In genomic region chr15:65385868-65386253, GRCh38 we compare ENCODE assay signal across 9 cellular contexts. TPM values are rescaled to one million over a fixed set of nuclear protein-coding genes. Genes with fewer than 3 reads are reported as not detected.
A peak's percentile ranks its signal among the peaks of the same experiment; 100 is the strongest.
DNase-seq lines count a peak whose midpoint lies in the region; ATAC-seq and TF ChIP-seq lines count a peak whose summit lies in the region.
"Had no signal": no experiment of that assay in that cellular context is flagged by ENCODE, and none has a peak within 500 bp of the region (broad histone marks: within the 10 kb centered on the region; RNA-seq: fewer than 3 reads in every experiment).

No MANE protein-coding gene starts in this region.

- peaks cover 13% of the 10 kb centered on the region for H3K4me1 Mint-ChIP-seq in activated CD4-positive, alpha-beta T cell treated with anti-CD3 and anti-CD28 coated beads, Interleukin-2, amount 10 ng/mL, durations not matched to agents 24 days and 14 days
- H3K4me1 Mint-ChIP-seq in chondrocyte (ENCODE audit: low read depth) (peaks cover 9% of the 10 kb centered on the region), memory B cell (peaks cover 9% of the 10 kb centered on the region)

- H3K4me3 ChIP-seq in vagina (peak overlapping the region; percentile 30 to 31), Karpas-422 (ENCODE audit: low read length) (no peak overlapping the region)

- no peak overlapping the region for H3K27ac Mint-ChIP-seq in activated CD4-positive, alpha-beta T cell treated with anti-CD3 and anti-CD28 coated beads, Interleukin-2, amount 10 ng/mL, durations not matched to agents 24 days and 14 days
- peak overlapping the region; percentile 49 for H3K27ac Mint-ChIP-seq in chondrocyte (ENCODE audit: unreplicated experiment)
- H3K27ac Mint-ChIP-seq in memory B cell: no peak overlapping the region

- intact Hi-C loops in activated CD4-positive, alpha-beta T cell treated with anti-CD3 and anti-CD28 coated beads, Interleukin-2, amount 10 ng/mL, durations not matched to agents 24 days and 14 days (cut with micrococcal nuclease): loop anchor here (1.0 to 5.0 kb wide), 2 partner anchors 68 to 334 kb away; no protein-coding TSS in a partner anchor
- intact Hi-C loops in vagina (cut with DNase I): loop anchor here (5.0 kb wide), 1 partner anchor 69 kb away; no protein-coding TSS in a partner anchor

- no peak for TF ChIP-seq POLR2A in vagina (IDR thresholded peaks at IDR 0.05)

- peaks cover 30% of the 10 kb centered on the region for H3K27me3 Mint-ChIP-seq in activated CD4-positive, alpha-beta T cell treated with anti-CD3 and anti-CD28 coated beads, Interleukin-2, amount 10 ng/mL, durations not matched to agents 24 days and 14 days
- H3K27me3 Mint-ChIP-seq in chondrocyte (ENCODE audit: low read depth): no peaks in the 10 kb centered on the region
- peaks cover 15% of the 10 kb centered on the region for H3K27me3 Mint-ChIP-seq in memory B cell

- H3K27me3 ChIP-seq in vagina (no peaks in the 10 kb centered on the region), Karpas-422 (ENCODE audit: low read length) (no peaks in the 10 kb centered on the region)

- DNase-seq in activated CD4-positive, alpha-beta T cell treated with anti-CD3 and anti-CD28 coated beads, Interleukin-2, amount 10 ng/mL, durations not matched to agents 24 days and 14 days: no peak
- DNase-seq in activated CD4-positive, alpha-beta T cell treated with anti-CD3 and anti-CD28 coated beads, Interleukin-2, amount 50 U/mL, for 48 hours: no peak
- DNase-seq in chondrocyte (ENCODE audit: low spot score) (peak; percentile 60), memory B cell (ENCODE audit: low spot score in 2 of 2) (no peak), vagina (ENCODE audit: extremely low spot score in 2 of 2) (no peak), T1000 (lab: John Stamatoyannopoulos, UW) (no peak), Karpas-422 (no peak)

- H3K4me2 ChIP-seq in Karpas-422 (ENCODE audit: low read depth, low read length, poor library complexity, severe bottlenecking): no peak overlapping the region

- H3K36me3 ChIP-seq in vagina: peaks cover 0 to 13% of the 10 kb centered on the region in 2 donors
- no peaks in the 10 kb centered on the region for H3K36me3 ChIP-seq in Karpas-422 (ENCODE audit: insufficient read depth, low read length)

- no peak overlapping the region for H3K9ac ChIP-seq in Karpas-422 (ENCODE audit: low read length)

- no peaks in the 10 kb centered on the region for H3K9me2 ChIP-seq in Karpas-422 (replicated peaks; ENCODE audit: insufficient read depth, low read length)

- H4K20me1 ChIP-seq in Karpas-422 (ENCODE audit: insufficient read depth, low read depth, low read length): no peaks in the 10 kb centered on the region

- TF ChIP-seq CTCF in chondrocyte (IDR thresholded peaks at IDR 0.05) (peak; percentile 59), vagina (IDR thresholded peaks at IDR 0.05) (no peak)

- H3K9me3 Mint-ChIP-seq in activated CD4-positive, alpha-beta T cell treated with anti-CD3 and anti-CD28 coated beads, Interleukin-2, amount 10 ng/mL, durations not matched to agents 24 days and 14 days: no peaks in the 10 kb centered on the region
- H3K9me3 Mint-ChIP-seq in chondrocyte (ENCODE audit: low read depth): no peaks in the 10 kb centered on the region
- H3K9me3 Mint-ChIP-seq in memory B cell: no peaks in the 10 kb centered on the region

- ATAC-seq in memory B cell (ENCODE audit: low read depth): no peak
- no peak for ATAC-seq in GM21528 (IDR thresholded peaks at IDR 0.05; ENCODE audit: low FRiP score, unreplicated experiment)

- H3K9me3 ChIP-seq in vagina: no peaks in the 10 kb centered on the region
- no peaks in the 10 kb centered on the region for H3K9me3 ChIP-seq in Karpas-422 (ENCODE audit: low read length)

- H3K4me1 ChIP-seq in vagina: peaks cover 24% of the 10 kb centered on the region
- peaks cover 7% of the 10 kb centered on the region for H3K4me1 ChIP-seq in Karpas-422 (ENCODE audit: low read length)

- no peak overlapping the region for H2AFZ ChIP-seq in Karpas-422 (ENCODE audit: low read length)

- no peaks in the 10 kb centered on the region for H3K79me2 ChIP-seq in Karpas-422 (ENCODE audit: low read length)

- H3K4me3 Mint-ChIP-seq in activated CD4-positive, alpha-beta T cell treated with anti-CD3 and anti-CD28 coated beads, Interleukin-2, amount 10 ng/mL, durations not matched to agents 24 days and 14 days: peak overlapping the region; percentile 96
- H3K4me3 Mint-ChIP-seq in chondrocyte (ENCODE audit: unreplicated experiment): no peak overlapping the region
- peak overlapping the region; percentile 92 for H3K4me3 Mint-ChIP-seq in memory B cell

- no peaks in the 10 kb centered on the region for H3K36me3 Mint-ChIP-seq in activated CD4-positive, alpha-beta T cell treated with anti-CD3 and anti-CD28 coated beads, Interleukin-2, amount 10 ng/mL, durations not matched to agents 24 days and 14 days (ENCODE audit: low read depth)
- H3K36me3 Mint-ChIP-seq in chondrocyte (ENCODE audit: low read depth): peaks cover 31% of the 10 kb centered on the region
- H3K36me3 Mint-ChIP-seq in memory B cell: no peaks in the 10 kb centered on the region

- H3K27ac ChIP-seq in vagina (peak overlapping the region; percentile 78), Karpas-422 (ENCODE audit: low read length) (no peak overlapping the region)
- H3K27ac ChIP-seq: PC-9 had no signal

RNA-seq across cellular contexts. Expression of gene IGDCC3, which starts 8.1 kb away (rescaled TPM):
- not detected in 2 replicates for total RNA-seq in activated CD4-positive, alpha-beta T cell treated with anti-CD3 and anti-CD28 coated beads, Interleukin-2, amount 10 ng/mL, durations not matched to agents 24 days and 14 days
- total RNA-seq in chondrocyte (0.13 to 0.31 TPM (median 0.27 TPM) in 3 replicates), vagina (0.49 TPM)
- total RNA-seq in Karpas-422 (2014; rRNA removed; shearing (Covaris generic); ENCODE audit: low replicate concordance): not detected in 2 replicates

RNA-seq across cellular contexts. Expression of gene IGDCC4, which starts 36.9 kb away (rescaled TPM):
- 0.19 and 0.26 TPM in 2 replicates for total RNA-seq in activated CD4-positive, alpha-beta T cell treated with anti-CD3 and anti-CD28 coated beads, Interleukin-2, amount 10 ng/mL, durations not matched to agents 24 days and 14 days
- total RNA-seq in chondrocyte: 41.4 to 48.6 TPM (median 47.2 TPM) in 3 replicates
- 8.8 TPM for total RNA-seq in vagina
- 0.18 TPM in 1 of 2 replicates, not detected in the other for total RNA-seq in Karpas-422 (2014; rRNA removed; shearing (Covaris generic); ENCODE audit: low replicate concordance)
